In the genomic region with DNA sequence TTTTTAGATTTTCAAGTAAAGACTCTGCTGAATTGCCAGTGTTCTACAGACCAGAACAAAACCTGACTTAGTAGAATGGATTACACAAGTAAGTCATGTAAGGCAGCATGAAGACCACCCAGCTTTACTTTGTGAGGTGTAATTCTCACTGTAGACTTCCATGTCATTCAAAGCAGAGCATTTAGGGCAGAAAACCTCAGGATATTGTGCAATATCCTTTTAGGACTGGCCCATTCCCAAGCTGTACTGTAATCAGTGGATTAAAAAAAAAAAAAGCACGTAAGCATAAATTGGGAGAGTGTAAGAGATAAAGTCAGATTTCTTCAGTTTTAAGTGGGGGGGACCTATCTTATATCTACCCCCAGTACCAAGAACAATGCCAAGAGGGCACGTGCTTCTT, we compare ENCODE assay signal across 20 cellular contexts.
DNase-seq lines count a peak whose midpoint lies in the region; ATAC-seq, FAIRE-seq and TF ChIP-seq lines count a peak whose summit lies in the region.
"Had no signal": no experiment of that assay in that cellular context is flagged by ENCODE, and none has a peak within 500 bp of the region (broad histone marks: within the 10 kb centered on the region; RNA-seq: fewer than 3 reads in every experiment).

No MANE protein-coding gene starts in this region.

- no peak overlapping the region for H3K4me3 ChIP-seq in testis
- no peak overlapping the region for H3K4me3 ChIP-seq in CD8-positive, alpha-beta T cell (ENCODE audit: low read depth, low read length)

- CTCF ChIA-PET in CD8-positive, alpha-beta T cell (lab: Charles Lee): no interaction called here

- H3K27ac Mint-ChIP-seq in CD8-positive, alpha-beta T cell: no peak overlapping the region
- H3K27ac Mint-ChIP-seq: activated CD4-positive, alpha-beta memory T cell treated with anti-CD3 and anti-CD28 coated beads for 36 hours; activated naive CD4-positive, alpha-beta T cell treated with anti-CD3 and anti-CD28 coated beads, Interleukin-2, amount 10 ng/mL, durations not matched to agents 7 days and 5 days; stimulated activated naive CD8-positive, alpha-beta T cell treated with anti-CD3 and anti-CD28 coated beads, Interleukin-15, Interleukin-2, amounts not matched to agents 100 ng/mL and 50 ng/mL, for 24 hours had no signal

- 44 to 47% methylated on average over 2 of the region's 2 CpGs for WGBS in testis, 2 donors

- H3K36me3 Mint-ChIP-seq in CD8-positive, alpha-beta T cell: no peaks in the 10 kb centered on the region
- H3K36me3 Mint-ChIP-seq: activated CD4-positive, alpha-beta memory T cell treated with anti-CD3 and anti-CD28 coated beads for 36 hours; activated naive CD4-positive, alpha-beta T cell treated with anti-CD3 and anti-CD28 coated beads, Interleukin-2, amount 10 ng/mL, durations not matched to agents 7 days and 5 days had no signal

- TF ChIP-seq POLR2A in testis (IDR thresholded peaks at IDR 0.05): no peak

- no peaks in the 10 kb centered on the region for H3K9me3 Mint-ChIP-seq in CD8-positive, alpha-beta T cell
- H3K9me3 Mint-ChIP-seq: activated naive CD4-positive, alpha-beta T cell treated with anti-CD3 and anti-CD28 coated beads, Interleukin-2, amount 10 ng/mL, durations not matched to agents 7 days and 5 days; stimulated activated naive CD8-positive, alpha-beta T cell treated with anti-CD3 and anti-CD28 coated beads, Interleukin-15, Interleukin-2, amounts not matched to agents 100 ng/mL and 50 ng/mL, for 24 hours had no signal

- H3K36me3 ChIP-seq in testis (ENCODE audit: low read depth, missing control alignments): no peaks in the 10 kb centered on the region
- H3K36me3 ChIP-seq in CD8-positive, alpha-beta T cell (ENCODE audit: insufficient read depth, low read length): no peaks in the 10 kb centered on the region

- intact Hi-C loops in testis (cut with DNase I; ENCODE audit: low total_unique reads): no loop called here
- intact Hi-C loops in CD8-positive, alpha-beta T cell (cut with DNase I, micrococcal nuclease): no loop called here

- H3K9me3 ChIP-seq in testis: no peaks in the 10 kb centered on the region
- no peaks in the 10 kb centered on the region for H3K9me3 ChIP-seq in CD8-positive, alpha-beta T cell (ENCODE audit: low read length)

- no peak for FAIRE-seq in D721Med (lab: Jason Lieb, UNC)
- FAIRE-seq: endothelial cell of umbilical vein had no signal

- no peaks in the 10 kb centered on the region for H3K27me3 Mint-ChIP-seq in CD8-positive, alpha-beta T cell (ENCODE audit: low read depth)
- H3K27me3 Mint-ChIP-seq: activated CD4-positive, alpha-beta memory T cell treated with anti-CD3 and anti-CD28 coated beads for 36 hours; activated naive CD4-positive, alpha-beta T cell treated with anti-CD3 and anti-CD28 coated beads, Interleukin-2, amount 10 ng/mL, durations not matched to agents 7 days and 5 days; stimulated activated naive CD8-positive, alpha-beta T cell treated with anti-CD3 and anti-CD28 coated beads, Interleukin-15, Interleukin-2, amounts not matched to agents 100 ng/mL and 50 ng/mL, for 24 hours had no signal

- TF ChIP-seq CTCF in testis (IDR thresholded peaks at IDR 0.05) (no peak), D721Med (IDR thresholded peaks at IDR 0.05; ENCODE audit: insufficient read depth, missing control alignments) (no peak)
- TF ChIP-seq CTCF in CD8-positive, alpha-beta T cell (IDR thresholded peaks at IDR 0.05): no peak

- no peaks in the 10 kb centered on the region for H3K27me3 ChIP-seq in testis
- no peaks in the 10 kb centered on the region for H3K27me3 ChIP-seq in CD8-positive, alpha-beta T cell (ENCODE audit: insufficient read depth, low read length)

- H3K4me3 Mint-ChIP-seq in CD8-positive, alpha-beta T cell: no peak overlapping the region
- H3K4me3 Mint-ChIP-seq: activated CD4-positive, alpha-beta memory T cell treated with anti-CD3 and anti-CD28 coated beads for 36 hours; activated naive CD4-positive, alpha-beta T cell treated with anti-CD3 and anti-CD28 coated beads, Interleukin-2, amount 10 ng/mL, durations not matched to agents 7 days and 5 days; stimulated activated naive CD8-positive, alpha-beta T cell treated with anti-CD3 and anti-CD28 coated beads, Interleukin-15, Interleukin-2, amounts not matched to agents 100 ng/mL and 50 ng/mL, for 24 hours had no signal

- DNase-seq in EH (ENCODE audit: low read depth) (peak; percentile 33), MV-4-11 (lab: John Stamatoyannopoulos, UW) (peak; percentile 8), cerebellar cortex (ENCODE audit: low spot score) (peak; percentile 44), renal cortical epithelial cell (ENCODE audit: low read depth) (peak; percentile 22), testis (no peak), D721Med (ENCODE audit: insufficient read length, low spot score) (no peak), NCI-H2081 treated with DMSO at 0.1 percent for 48 hours (lab: John Stamatoyannopoulos, UW) (no peak)
- no peak for DNase-seq in CD8-positive, alpha-beta T cell
- DNase-seq: activated CD4-positive, alpha-beta memory T cell treated with anti-CD3 and anti-CD28 coated beads for 36 hours; activated naive CD4-positive, alpha-beta T cell treated with anti-CD3 and anti-CD28 coated beads, Interleukin-2, amount 10 ng/mL, durations not matched to agents 7 days and 5 days; activated T-cell treated with anti-CD3 and anti-CD28 coated beads, Interleukin-2, amount 50 U/mL, for 1 hour; Calu3; glutamatergic neuron; NCI-H1694 treated with DMSO at 0.1 percent for 48 hours; occipital lobe; right cardiac atrium; stimulated activated CD4-positive, alpha-beta T cell treated with anti-CD3 and anti-CD28 coated beads, Interleukin-1b, Interleukin-23, amount 100 ng/mL, for 48 hours; trophoblast cell had no signal

- H3K4me1 Mint-ChIP-seq in CD8-positive, alpha-beta T cell (ENCODE audit: low read depth): no peaks in the 10 kb centered on the region
- H3K4me1 Mint-ChIP-seq: activated naive CD4-positive, alpha-beta T cell treated with anti-CD3 and anti-CD28 coated beads, Interleukin-2, amount 10 ng/mL, durations not matched to agents 7 days and 5 days had no signal

- POLR2A ChIA-PET in CD8-positive, alpha-beta T cell (lab: Charles Lee): no interaction called here

- ATAC-seq in CD8-positive, alpha-beta T cell: no peak

- no peaks in the 10 kb centered on the region for H3K4me1 ChIP-seq in testis
- no peaks in the 10 kb centered on the region for H3K4me1 ChIP-seq in CD8-positive, alpha-beta T cell (ENCODE audit: insufficient read depth, low read length)

- H3K27ac ChIP-seq in testis: no peak overlapping the region
- no peak overlapping the region for H3K27ac ChIP-seq in CD8-positive, alpha-beta T cell (ENCODE audit: low read depth, low read length)

Comparison
In these comparisons a context has a peak if more than half of its experiments do, and no peak if none do; other contexts are left out.
1. DNase-seq: peak in EH (single experiment), MV-4-11 (single experiment), cerebellar cortex (single experiment) and renal cortical epithelial cell (single experiment); none in testis (single experiment), CD8-positive, alpha-beta T cell (0 of 7), D721Med (single experiment) and NCI-H2081 treated with DMSO at 0.1 percent for 48 hours (single experiment).